ENCODE assay signal across 30 cellular contexts in genomic region chr16:84136331-84137125, GRCh38. TPM values are rescaled to one million over a fixed set of nuclear protein-coding genes. Genes with fewer than 3 reads are reported as not detected.
DNase-seq lines count a peak whose midpoint lies in the region; ATAC-seq, FAIRE-seq and TF ChIP-seq lines count a peak whose summit lies in the region.
"Had no signal": no experiment of that assay in that cellular context is flagged by ENCODE, and none has a peak within 500 bp of the region (broad histone marks: within the 10 kb centered on the region; RNA-seq: fewer than 3 reads in every experiment).

No MANE protein-coding gene starts in this region.

- H3K4me1 ChIP-seq in cardiac muscle cell (ENCODE audit: low read depth) (peaks cover 37% of the 10 kb centered on the region), right cardiac atrium (ENCODE audit: control insufficient read depth, insufficient read depth, low read length) (no peaks in the 10 kb centered on the region), thyroid gland (peaks cover 70 to 78% of the 10 kb centered on the region in 2 donors), kidney (ENCODE audit: control insufficient read depth in 1 of 2, insufficient read depth in 1 of 2, low read depth in 1 of 2, low read length in 2 of 2) (peaks cover 4 to 5% of the 10 kb centered on the region in 2 donors)

- no peaks in the 10 kb centered on the region for H3K36me3 ChIP-seq in cardiac muscle cell
- no peaks in the 10 kb centered on the region for H3K36me3 ChIP-seq in thyroid gland
- H3K36me3 ChIP-seq in kidney (ENCODE audit: control insufficient read depth in 1 of 2, insufficient read depth in 2 of 2, low read length in 2 of 2), result no peaks in the 10 kb centered on the region
- H3K36me3 ChIP-seq: esophagus muscularis mucosa, lower lobe of right lung, neutrophil, WERI-Rb-1 had no signal

- no peak for ATAC-seq in right cardiac atrium
- ATAC-seq in activated naive CD8-positive, alpha-beta T cell treated with anti-CD3 and anti-CD28 coated beads, Interleukin-2, amount 50 U/mL, for 24 hours, result peak; percentile 35
- ATAC-seq: K562, lower lobe of right lung had no signal

- intact Hi-C loops in right cardiac atrium (cut with DNase I), result no loop called here
- intact Hi-C loops in thyroid gland (cut with DNase I), result no loop called here
- intact Hi-C loops in kidney (cut with DNase I), result no loop called here

- WGBS in right cardiac atrium, result 90% methylated on average over 11 of the region's 11 CpGs
- WGBS in thyroid gland, 2 donors, result 73 to 78% methylated on average over 11 of the region's 11 CpGs

- H3K27me3 ChIP-seq in cardiac muscle cell (no peaks in the 10 kb centered on the region), right cardiac atrium (ENCODE audit: control insufficient read depth, insufficient read depth) (no peaks in the 10 kb centered on the region), thyroid gland (no peaks in the 10 kb centered on the region)
- H3K27me3 ChIP-seq: esophagus muscularis mucosa, hepatocyte, neutrophil, upper lobe of left lung had no signal

- peak overlapping the region; percentile 15 for H3K4me3 Mint-ChIP-seq in activated naive CD8-positive, alpha-beta T cell treated with anti-CD3 and anti-CD28 coated beads, Interleukin-2, amount 50 U/mL, for 24 hours
- H3K4me3 Mint-ChIP-seq: T-helper 2 cell treated with Interferon-gamma antibody and Interleukin-4, amounts not matched to agents 5 μg/mL and 100 μg/mL, for 36 hours had no signal

- H3K27me3 Mint-ChIP-seq in activated naive CD8-positive, alpha-beta T cell treated with anti-CD3 and anti-CD28 coated beads, Interleukin-2, amount 50 U/mL, for 24 hours, result no peaks in the 10 kb centered on the region

- FAIRE-seq in kidney (lab: Jason Lieb, UNC), result no peak
- FAIRE-seq: frontal cortex, K562 had no signal

- no peak for TF ChIP-seq CTCF in cardiac muscle cell (IDR thresholded peaks at IDR 0.05; ENCODE audit: low read depth, low read length)
- no peak for TF ChIP-seq CTCF in thyroid gland (IDR thresholded peaks at IDR 0.05)
- no peak for TF ChIP-seq CTCF in kidney (IDR thresholded peaks at IDR 0.05; ENCODE audit: borderline replicate concordance, extremely low read depth, insufficient read depth)

- H3K4me1 Mint-ChIP-seq in activated naive CD8-positive, alpha-beta T cell treated with anti-CD3 and anti-CD28 coated beads, Interleukin-2, amount 50 U/mL, for 24 hours, result peaks cover 58% of the 10 kb centered on the region

- TF ChIP-seq POLR2A in thyroid gland (IDR thresholded peaks at IDR 0.05), result no peak

- no peak overlapping the region for H3K4me3 ChIP-seq in cardiac muscle cell
- no peak overlapping the region for H3K4me3 ChIP-seq in right cardiac atrium (ENCODE audit: low read length)
- no peak overlapping the region for H3K4me3 ChIP-seq in thyroid gland (replicated peaks in 1 of 3)
- no peak overlapping the region for H3K4me3 ChIP-seq in kidney (ENCODE audit: low read length in 2 of 2)
- H3K4me3 ChIP-seq: esophagus muscularis mucosa, hepatocyte, K562, lower lobe of right lung, upper lobe of left lung had no signal

- H3K27ac Mint-ChIP-seq in activated naive CD8-positive, alpha-beta T cell treated with anti-CD3 and anti-CD28 coated beads, Interleukin-2, amount 50 U/mL, for 24 hours, result peak overlapping the region; percentile 79
- H3K27ac Mint-ChIP-seq: T-helper 2 cell treated with Interferon-gamma antibody and Interleukin-4, amounts not matched to agents 5 μg/mL and 100 μg/mL, for 36 hours had no signal

- H3K27ac ChIP-seq in cardiac muscle cell, result peak overlapping the region; percentile 97
- H3K27ac ChIP-seq in right cardiac atrium (ENCODE audit: low read length), result no peak overlapping the region
- peak overlapping the region; percentile 92 to 95 (median 95) for H3K27ac ChIP-seq in thyroid gland
- H3K27ac ChIP-seq in kidney (ENCODE audit: low read depth in 2 of 2, low read length in 2 of 2), result no peak overlapping the region
- H3K27ac ChIP-seq: esophagus muscularis mucosa, hepatocyte, lower lobe of right lung, neutrophil, upper lobe of left lung, WERI-Rb-1 had no signal

- peaks cover 2% of the 10 kb centered on the region for H3K36me3 Mint-ChIP-seq in activated naive CD8-positive, alpha-beta T cell treated with anti-CD3 and anti-CD28 coated beads, Interleukin-2, amount 50 U/mL, for 24 hours (ENCODE audit: low read depth)

- H3K9me3 Mint-ChIP-seq in activated naive CD8-positive, alpha-beta T cell treated with anti-CD3 and anti-CD28 coated beads, Interleukin-2, amount 50 U/mL, for 24 hours, result no peaks in the 10 kb centered on the region
- H3K9me3 Mint-ChIP-seq: T-helper 2 cell treated with Interferon-gamma antibody and Interleukin-4, amounts not matched to agents 5 μg/mL and 100 μg/mL, for 36 hours had no signal

- H3K9me3 ChIP-seq in cardiac muscle cell (ENCODE audit: low read depth) (no peaks in the 10 kb centered on the region), right cardiac atrium (ENCODE audit: control insufficient read depth, low read length) (no peaks in the 10 kb centered on the region), thyroid gland (no peaks in the 10 kb centered on the region), kidney (ENCODE audit: control insufficient read depth in 1 of 2, low read length in 2 of 2) (no peaks in the 10 kb centered on the region)
- H3K9me3 ChIP-seq: esophagus muscularis mucosa, lower lobe of right lung, neutrophil, upper lobe of left lung had no signal

- in situ Hi-C loops in G401 (cut with HindIII; ENCODE audit: low sequenced_read_pairs), result no loop called here

- H3K9ac ChIP-seq in kidney (ENCODE audit: low read length in 2 of 2), result no peak overlapping the region

- DNase-seq in cardiac muscle cell (ENCODE audit: low read depth in 1 of 2, low spot score in 1 of 2) (no peak), right cardiac atrium (no peak), iris pigment epithelial cell (ENCODE audit: low read depth) (peak; percentile 29), thyroid gland (no peak), G401 (ENCODE audit: low spot score) (no peak), DMS 273 (lab: John Stamatoyannopoulos, UW; ENCODE audit: unreplicated experiment) (no peak), kidney (no peak)
- no peak for DNase-seq in activated naive CD8-positive, alpha-beta T cell treated with anti-CD3 and anti-CD28 coated beads, Interleukin-2, amount 50 U/mL, for 24 hours
- DNase-seq: activated gamma-delta T cell; Calu3; effector memory CD4-positive, alpha-beta T cell; EL; lower lobe of right lung; NCI-H146; NCI-H2171; NCI-H524; RPMI8226; stimulated activated CD4-positive, alpha-beta T cell treated with anti-CD3 and anti-CD28 coated beads, Interleukin-4, amount 100 ng/mL, for 24 hours; upper lobe of left lung; WERI-Rb-1 had no signal

RNA-seq across cellular contexts. Expression of gene HSDL1, which starts 8.4 kb away (rescaled TPM):
- total RNA-seq in cardiac muscle cell (51.7 and 58.9 TPM in 2 replicates), right cardiac atrium (10 to 100 TPM; 19.8 to 34.8 (median 26.5) TPM), thyroid gland (10 to 100 TPM; 37.2 to 82.9 (median 59.5) TPM), kidney (13.3 TPM)
- polyA plus RNA-seq in cardiac muscle cell (60.0 and 78.1 TPM in 2 replicates), right cardiac atrium (15.0 TPM), kidney (ENCODE audit: insufficient read depth, low read depth, low replicate concordance) (12.1 TPM)
- 37.9 and 44.8 TPM in 2 replicates for total RNA-seq in G401 (2014; rRNA removed; shearing (Covaris generic))

RNA-seq across cellular contexts. Expression of gene DNAAF1, which starts 8.6 kb away (rescaled TPM):
- 0.51 and 1.3 TPM in 2 replicates for total RNA-seq in cardiac muscle cell
- 0.82 and 1.1 TPM in 2 replicates for polyA plus RNA-seq in cardiac muscle cell
- under 1 TPM in 2 of 4 donors, not detected in 2; 0.14 to 0.28 TPM for total RNA-seq in right cardiac atrium
- polyA plus RNA-seq in right cardiac atrium, result 0.68 TPM
- total RNA-seq in thyroid gland, result 10 to 100 TPM in 1 of 4 donors, 1 to 10 TPM in 3; 1.5 to 11.2 (median 2.8) TPM
- not detected in 2 replicates for total RNA-seq in G401 (2014; rRNA removed; shearing (Covaris generic))
- 4.8 TPM for total RNA-seq in kidney
- 2.4 TPM for polyA plus RNA-seq in kidney (ENCODE audit: insufficient read depth, low read depth, low replicate concordance)
- total RNA-seq: A673, Calu3, chondrocyte, K562 had no signal

RNA-seq across cellular contexts. Expression of gene MBTPS1, which starts 19.8 kb away (rescaled TPM):
- total RNA-seq in cardiac muscle cell (69.7 and 70.1 TPM in 2 replicates), right cardiac atrium (100 to 1,000 TPM in 2 of 4 donors, 10 to 100 TPM in 2; 88.1 to 112 (median 102) TPM), thyroid gland (100 to 1,000 TPM; 126 to 185 (median 166) TPM), kidney (91.7 TPM)
- polyA plus RNA-seq in cardiac muscle cell (61.0 and 64.5 TPM in 2 replicates), right cardiac atrium (59.3 TPM), kidney (ENCODE audit: insufficient read depth, low read depth, low replicate concordance) (45.5 TPM)
- total RNA-seq in G401 (2014; rRNA removed; shearing (Covaris generic)), result 52.5 and 70.6 TPM in 2 replicates

RNA-seq across cellular contexts. Expression of gene TAF1C, which starts 50.3 kb away (rescaled TPM):
- 37.2 and 73.4 TPM in 2 replicates for total RNA-seq in cardiac muscle cell
- 54.8 and 62.7 TPM in 2 replicates for polyA plus RNA-seq in cardiac muscle cell
- 10 to 100 TPM; 26.0 to 31.1 (median 28.4) TPM for total RNA-seq in right cardiac atrium
- polyA plus RNA-seq in right cardiac atrium, result 36.2 TPM
- total RNA-seq in thyroid gland, result 10 to 100 TPM; 29.4 to 64.2 (median 56.3) TPM
- 22.7 and 41.4 TPM in 2 replicates for total RNA-seq in G401 (2014; rRNA removed; shearing (Covaris generic))
- 64.7 TPM for total RNA-seq in kidney
- polyA plus RNA-seq in kidney (ENCODE audit: insufficient read depth, low read depth, low replicate concordance), result 24.7 TPM

RNA-seq across cellular contexts. Expression of gene ADAD2, which starts 54.4 kb away (rescaled TPM):
- total RNA-seq in cardiac muscle cell (0.04 TPM in 1 of 2 replicates, not detected in the other), right cardiac atrium (under 1 TPM in 3 of 4 donors, not detected in 1; 0.38 to 0.62 (median 0.60) TPM), thyroid gland (under 1 TPM; 0.24 to 0.78 (median 0.54) TPM), kidney (0.72 TPM)
- polyA plus RNA-seq in cardiac muscle cell (not detected in 2 replicates), right cardiac atrium (2.9 TPM), kidney (ENCODE audit: insufficient read depth, low read depth, low replicate concordance) (0.80 TPM)
- not detected in 2 replicates for total RNA-seq in G401 (2014; rRNA removed; shearing (Covaris generic))
- total RNA-seq: A673, Calu3, chondrocyte, frontal cortex, H7, hepatocyte, K562, lower lobe of right lung, pulmonary artery endothelial cell had no signal

Comparison
In these comparisons a context has a peak if more than half of its experiments do, and no peak if none do; other contexts are left out.
1. H3K27ac ChIP-seq: peak in cardiac muscle cell (single experiment) and thyroid gland (3 of 3); none in right cardiac atrium (single experiment) and kidney (0 of 2).